1 cellular context compared by ENCODE assay signal in the genomic region with DNA sequence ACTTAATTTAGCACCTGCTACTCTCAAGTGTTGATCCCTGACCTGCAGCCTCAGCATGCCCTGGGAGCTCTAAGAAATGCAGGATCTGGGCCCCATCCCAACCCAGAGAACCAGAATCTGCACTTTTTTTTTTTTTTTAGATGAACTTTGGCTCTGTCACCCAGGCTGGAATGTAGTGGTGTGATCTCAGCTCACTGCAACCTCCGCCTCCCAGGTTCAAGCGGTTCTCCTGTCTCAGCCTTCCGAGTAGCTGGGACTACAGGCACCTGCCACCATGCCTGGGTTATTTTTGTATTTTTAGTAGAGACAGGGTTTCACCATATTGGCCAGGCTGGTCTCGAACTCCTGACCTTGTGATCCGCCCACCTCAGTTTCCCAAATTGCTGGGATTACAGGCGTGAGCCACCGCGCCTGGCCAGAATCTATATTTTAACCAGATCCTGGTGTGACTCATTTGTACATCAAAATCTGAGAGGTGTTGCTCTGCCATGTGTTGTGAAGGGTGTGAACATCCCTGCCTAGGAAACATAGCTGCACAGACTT.
TF ChIP-seq lines count a peak whose summit lies in the region.
"Not testable (repeated sequence)": the region's sequence is repeated elsewhere in the genome, so short reads cannot be mapped to it uniquely, and the experiment has no call there.

No MANE protein-coding gene starts in this region.

TF ChIP-seq in HepG2, 621 proteins besides CTCF, POLR2A, EP300 and RAD21 (continued from another document):
- peak; percentile 67; the same call in 1 of the 2 replicates for TF ChIP-seq ZMYM4 (CRISPR knock-in tag; IDR thresholded peaks at IDR 0.05)
- TF ChIP-seq TCF7 (IDR thresholded peaks at IDR 0.05; ENCODE audit: low read depth): peak; percentile 27; the same call in 1 of the 2 replicates
- TF ChIP-seq, protein P1, sequence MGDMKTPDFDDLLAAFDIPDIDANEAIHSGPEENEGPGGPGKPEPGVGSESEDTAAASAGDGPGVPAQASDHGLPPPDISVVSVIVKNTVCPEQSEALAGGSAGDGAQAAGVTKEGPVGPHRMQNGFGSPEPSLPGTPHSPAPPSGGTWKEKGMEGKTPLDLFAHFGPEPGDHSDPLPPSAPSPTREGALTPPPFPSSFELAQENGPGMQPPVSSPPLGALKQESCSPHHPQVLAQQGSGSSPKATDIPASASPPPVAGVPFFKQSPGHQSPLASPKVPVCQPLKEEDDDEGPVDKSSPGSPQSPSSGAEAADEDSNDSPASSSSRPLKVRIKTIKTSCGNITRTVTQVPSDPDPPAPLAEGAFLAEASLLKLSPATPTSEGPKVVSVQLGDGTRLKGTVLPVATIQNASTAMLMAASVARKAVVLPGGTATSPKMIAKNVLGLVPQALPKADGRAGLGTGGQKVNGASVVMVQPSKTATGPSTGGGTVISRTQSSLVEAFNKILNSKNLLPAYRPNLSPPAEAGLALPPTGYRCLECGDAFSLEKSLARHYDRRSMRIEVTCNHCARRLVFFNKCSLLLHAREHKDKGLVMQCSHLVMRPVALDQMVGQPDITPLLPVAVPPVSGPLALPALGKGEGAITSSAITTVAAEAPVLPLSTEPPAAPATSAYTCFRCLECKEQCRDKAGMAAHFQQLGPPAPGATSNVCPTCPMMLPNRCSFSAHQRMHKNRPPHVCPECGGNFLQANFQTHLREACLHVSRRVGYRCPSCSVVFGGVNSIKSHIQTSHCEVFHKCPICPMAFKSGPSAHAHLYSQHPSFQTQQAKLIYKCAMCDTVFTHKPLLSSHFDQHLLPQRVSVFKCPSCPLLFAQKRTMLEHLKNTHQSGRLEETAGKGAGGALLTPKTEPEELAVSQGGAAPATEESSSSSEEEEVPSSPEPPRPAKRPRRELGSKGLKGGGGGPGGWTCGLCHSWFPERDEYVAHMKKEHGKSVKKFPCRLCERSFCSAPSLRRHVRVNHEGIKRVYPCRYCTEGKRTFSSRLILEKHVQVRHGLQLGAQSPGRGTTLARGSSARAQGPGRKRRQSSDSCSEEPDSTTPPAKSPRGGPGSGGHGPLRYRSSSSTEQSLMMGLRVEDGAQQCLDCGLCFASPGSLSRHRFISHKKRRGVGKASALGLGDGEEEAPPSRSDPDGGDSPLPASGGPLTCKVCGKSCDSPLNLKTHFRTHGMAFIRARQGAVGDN (CRISPR knock-in tag; IDR thresholded peaks at IDR 0.05): peak; percentile 82
- TF ChIP-seq RARA (CRISPR knock-in tag; IDR thresholded peaks at IDR 0.05): peak; percentile 76
- TF ChIP-seq FOXP1 (IDR thresholded peaks at IDR 0.05): not testable (repeated sequence)
- peak; percentile 17; the same call in 1 of the 2 replicates for TF ChIP-seq FOXP1 (CRISPR knock-in tag; IDR thresholded peaks at IDR 0.05)
- 0 out of 2 replicates have a peak, but pooled peaks have one; percentile 14 for TF ChIP-seq ZNF124 (CRISPR knock-in tag; IDR thresholded peaks at IDR 0.05)
- TF ChIP-seq MED1 (CRISPR knock-in tag; IDR thresholded peaks at IDR 0.05): peak; percentile 90
- 0 out of 2 replicates have a peak, but pooled peaks have one; percentile 84 for TF ChIP-seq ZNF232 (CRISPR knock-in tag; IDR thresholded peaks at IDR 0.05; ENCODE audit: borderline replicate concordance)
- TF ChIP-seq ZSCAN12 (CRISPR knock-in tag; IDR thresholded peaks at IDR 0.05): 0 out of 2 replicates have a peak, but pooled peaks have one; percentile 12
- peak; percentile 48; the same call in 1 of the 2 replicates for TF ChIP-seq ZNF205 (CRISPR knock-in tag; IDR thresholded peaks at IDR 0.05)
TF ChIP-seq in HepG2: peak in this region for 181; not testable (repeated sequence) for 440.
